In the genomic region with DNA sequence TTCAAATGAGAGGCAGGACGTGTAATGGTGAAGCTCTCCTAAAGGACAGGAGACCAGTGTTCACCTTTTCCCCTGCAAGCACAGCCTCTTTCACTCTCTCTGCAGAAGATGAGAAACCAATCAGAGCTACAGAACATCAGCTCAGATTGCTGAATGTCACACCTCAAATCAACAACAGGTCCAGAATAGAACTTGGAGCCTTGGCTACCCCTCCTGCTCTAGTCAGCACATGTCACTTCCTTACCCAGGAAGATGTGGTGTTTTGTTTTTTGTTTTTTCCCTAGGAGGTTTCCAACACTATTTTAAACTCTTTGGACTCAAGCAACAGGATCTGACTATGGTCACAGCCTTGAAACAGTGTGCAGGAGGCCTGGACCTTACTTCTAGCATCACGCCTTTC, we compare ENCODE assay signal across 13 cellular contexts. TPM values are rescaled to one million over a fixed set of nuclear protein-coding genes. Genes with fewer than 3 reads are reported as not detected.
DNase-seq lines count a peak whose midpoint lies in the region; ATAC-seq, FAIRE-seq and TF ChIP-seq lines count a peak whose summit lies in the region.
"Had no signal": no experiment of that assay in that cellular context is flagged by ENCODE, and none has a peak within 500 bp of the region (broad histone marks: within the 10 kb centered on the region; RNA-seq: fewer than 3 reads in every experiment).

No MANE protein-coding gene starts in this region.

- H3K27me3 ChIP-seq in dorsolateral prefrontal cortex (no peaks in the 10 kb centered on the region), upper lobe of right lung (no peaks in the 10 kb centered on the region)
- H3K27me3 ChIP-seq: SJCRH30 had no signal

- H3K27me3 Mint-ChIP-seq in memory B cell = no peaks in the 10 kb centered on the region

- intact Hi-C loops in Right ventricle myocardium inferior (cut with DNase I) (no loop called here), cardiac septum (cut with DNase I) (no loop called here), dorsolateral prefrontal cortex (cut with DNase I) (no loop called here), upper lobe of right lung (cut with DNase I) (no loop called here)

- H3K27ac ChIP-seq in dorsolateral prefrontal cortex (peak overlapping the region in 44 of 59 donors; percentile 6 to 76 (median 52)), upper lobe of right lung (peak overlapping the region; percentile 3)
- H3K27ac ChIP-seq: SJCRH30 had no signal

- peaks cover 15% of the 10 kb centered on the region for H3K36me3 Mint-ChIP-seq in memory B cell

- peak overlapping the region; percentile 5 for H3K27ac Mint-ChIP-seq in memory B cell
- H3K27ac Mint-ChIP-seq: HFFc6 had no signal

- no peak for TF ChIP-seq CTCF in dorsolateral prefrontal cortex (IDR thresholded peaks at IDR 0.05 in 54 of 56, conservative IDR thresholded peaks at IDR 0.05 in 2 of 56; ENCODE audit: low read depth in 1 of 56, partially characterized antibody in 56 of 56)
- no peak for TF ChIP-seq CTCF in upper lobe of right lung (IDR thresholded peaks at IDR 0.05)

- H3K4me3 ChIP-seq in dorsolateral prefrontal cortex (no peak overlapping the region), upper lobe of right lung (no peak overlapping the region)
- H3K4me3 ChIP-seq: SJCRH30 had no signal

- H3K4me3 Mint-ChIP-seq in memory B cell = no peak overlapping the region
- H3K4me3 Mint-ChIP-seq: HFFc6 had no signal

- FAIRE-seq in urothelium cell line (lab: Jason Lieb, UNC) = no peak
- FAIRE-seq: D721Med had no signal

- H3K9me3 Mint-ChIP-seq in memory B cell = no peaks in the 10 kb centered on the region
- H3K9me3 Mint-ChIP-seq: HFFc6 had no signal

- DNase-seq in Right ventricle myocardium inferior (ENCODE audit: missing footprints) (no peak), cardiac septum (ENCODE audit: low spot score) (no peak), dorsolateral prefrontal cortex (no peak), memory B cell (ENCODE audit: low spot score in 2 of 2) (no peak), upper lobe of right lung (no peak), urothelium cell line (ENCODE audit: low spot score) (no peak), NCI-H524 (lab: John Stamatoyannopoulos, UW) (no peak), NCI-H1105 treated with DMSO at 0.1 percent for 48 hours (lab: John Stamatoyannopoulos, UW) (no peak)
- DNase-seq: HFFc6, KG1, NCI-H1417, SJCRH30 had no signal

- no peaks in the 10 kb centered on the region for H3K9me3 ChIP-seq in upper lobe of right lung
- H3K9me3 ChIP-seq: SJCRH30 had no signal

- H3K4me1 ChIP-seq in upper lobe of right lung = peaks cover 14% of the 10 kb centered on the region

- peaks cover 32% of the 10 kb centered on the region for H3K36me3 ChIP-seq in upper lobe of right lung

- peaks cover 6% of the 10 kb centered on the region for H3K4me1 Mint-ChIP-seq in memory B cell

- peak; percentile 78 for ATAC-seq in Right ventricle myocardium inferior
- no peak for ATAC-seq in memory B cell (ENCODE audit: low read depth)
- ATAC-seq in upper lobe of right lung = no peak

RNA-seq across cellular contexts. Expression of a gene that starts 41.3 kb away (rescaled TPM):
- 203 TPM for total RNA-seq in Right ventricle myocardium inferior
- 223 TPM for total RNA-seq in cardiac septum
- total RNA-seq in dorsolateral prefrontal cortex = 100 to 1,000 TPM; 118 to 237 (median 174) TPM
- total RNA-seq in upper lobe of right lung = 337 TPM
